Comparison of ENCODE assay signal across 8 cellular contexts in the genomic region with DNA sequence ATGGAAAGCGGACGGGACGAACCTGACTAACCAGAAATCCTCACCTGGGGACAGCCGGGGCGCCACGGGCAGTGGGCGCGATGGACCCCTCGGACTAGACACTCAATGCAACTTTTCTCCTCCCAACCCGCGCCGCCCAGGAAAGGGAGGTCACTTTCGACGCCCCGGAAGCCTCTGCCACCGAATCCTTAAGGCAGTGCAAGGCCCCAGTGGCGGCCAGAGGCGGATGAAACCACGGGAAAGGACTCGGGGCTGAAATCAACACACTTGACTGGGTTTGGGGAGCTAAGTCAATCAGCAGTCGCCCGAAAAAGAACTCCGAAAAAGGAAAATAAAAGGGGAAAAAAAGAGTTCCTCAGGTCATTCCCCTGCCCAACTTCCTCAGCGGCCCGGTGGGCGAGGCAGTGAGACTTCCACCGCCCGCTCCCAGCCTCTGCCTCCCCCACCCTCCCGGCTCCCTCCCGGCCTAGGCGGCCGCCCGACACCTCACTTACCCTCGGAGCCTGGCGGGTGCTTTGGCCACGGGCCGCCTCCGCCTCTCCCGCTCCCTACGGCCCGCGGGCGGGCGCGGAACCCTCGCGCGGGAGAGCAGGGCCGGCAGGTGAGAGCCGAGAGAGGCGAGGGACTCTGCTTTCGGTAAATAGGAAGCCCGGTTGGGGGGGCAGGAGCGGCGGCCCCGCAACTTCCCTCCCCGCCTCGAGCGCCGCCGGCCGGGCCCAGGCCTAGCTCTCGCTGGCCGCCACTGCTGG. TPM values are rescaled to one million over a fixed set of nuclear protein-coding genes. Genes with fewer than 3 reads are reported as not detected.
DNase-seq lines count a peak whose midpoint lies in the region; TF ChIP-seq lines count a peak whose summit lies in the region.

No MANE protein-coding gene starts in this region.

- no peaks in the 10 kb centered on the region for H4K20me1 ChIP-seq in GM23248 (ENCODE audit: insufficient read depth)

- H3K27me3 Mint-ChIP-seq in activated CD4-positive, alpha-beta memory T cell treated with anti-CD3 and anti-CD28 coated beads for 36 hours: no peaks in the 10 kb centered on the region

- peaks cover 15% of the 10 kb centered on the region for H3K36me3 ChIP-seq in GM23248 (ENCODE audit: low read depth)
- H3K36me3 ChIP-seq in effector memory CD4-positive, alpha-beta T cell (ENCODE audit: control insufficient read depth, insufficient read depth, low read length): peaks cover 13% of the 10 kb centered on the region

- DNase-seq in GM12865 (ENCODE audit: low read depth) (peak; percentile 64), GM23248 (peak; percentile 86), Kasumi-1 (lab: John Stamatoyannopoulos, UW) (peak; percentile 64 to 77), mesenteric fat pad (ENCODE audit: low spot score) (peak; percentile 90), NCI-H526 treated with DMSO at 0.1 percent for 48 hours (lab: John Stamatoyannopoulos, UW) (no peak)
- DNase-seq in activated CD4-positive, alpha-beta memory T cell treated with anti-CD3 and anti-CD28 coated beads for 36 hours: peak; percentile 70
- peak; percentile 14 to 38 (median 31) for DNase-seq in effector memory CD4-positive, alpha-beta T cell
- DNase-seq in stimulated activated naive CD4-positive, alpha-beta T cell treated with Interleukin-2 at 50 U/mL for 16 hours (lab: John Stamatoyannopoulos, UW): peak; percentile 45

- 1% methylated on average over 44 to 63 of the region's 64 CpGs for WGBS in GM23248 (ENCODE audit: low coverage in 1 of 2, low lambda C conversion rate in 2 of 2, missing lambda C conversion rate in 2 of 2), 2 experiments

- H2AFZ ChIP-seq in GM23248: peak overlapping the region; percentile 62

- peak overlapping the region; percentile 92 for H3K4me2 ChIP-seq in GM23248 (ENCODE audit: unreplicated experiment)

- peaks cover 91% of the 10 kb centered on the region for H3K79me2 ChIP-seq in GM23248 (ENCODE audit: insufficient read depth)

- peaks cover 31% of the 10 kb centered on the region for H3K4me1 ChIP-seq in GM23248 (ENCODE audit: insufficient read depth)
- H3K4me1 ChIP-seq in effector memory CD4-positive, alpha-beta T cell (ENCODE audit: control insufficient read depth, insufficient read depth, low read length, poor library complexity, severe bottlenecking): peaks cover 29% of the 10 kb centered on the region

- POLR2A ChIA-PET in activated CD4-positive, alpha-beta memory T cell treated with anti-CD3 and anti-CD28 coated beads for 36 hours (lab: Charles Lee): interaction anchor here (3.3 kb wide), 1 partner anchor 120 kb away, joined by 13 read pairs; no protein-coding TSS in a partner anchor

- H3K9me2 ChIP-seq in GM23248 (ENCODE audit: insufficient read depth): no peaks in the 10 kb centered on the region

- peak overlapping the region; percentile 86 for H3K4me3 Mint-ChIP-seq in activated CD4-positive, alpha-beta memory T cell treated with anti-CD3 and anti-CD28 coated beads for 36 hours

- CTCF ChIA-PET in activated CD4-positive, alpha-beta memory T cell treated with anti-CD3 and anti-CD28 coated beads for 36 hours (lab: Charles Lee): interaction anchor here (3.0 kb wide), 1 partner anchor 121 kb away, joined by 15 read pairs; no protein-coding TSS in a partner anchor

- intact Hi-C loops in activated CD4-positive, alpha-beta memory T cell treated with anti-CD3 and anti-CD28 coated beads for 36 hours (cut with micrococcal nuclease): loop anchor here (1.0 to 5.0 kb wide), 4 partner anchors 14 to 191 kb away; no protein-coding TSS in a partner anchor

- no peaks in the 10 kb centered on the region for H3K27me3 ChIP-seq in GM23248 (replicated peaks; ENCODE audit: insufficient read depth)
- no peaks in the 10 kb centered on the region for H3K27me3 ChIP-seq in effector memory CD4-positive, alpha-beta T cell (replicated peaks; ENCODE audit: control insufficient read depth, insufficient read depth, low read length, poor library complexity, severe bottlenecking)

- in situ Hi-C loops in GM23248 (cut with MboI): no loop called here

- H3K4me3 ChIP-seq in GM12865 (ENCODE audit: low read depth, low read length) (peak overlapping the region; percentile 67), GM23248 (peak overlapping the region; percentile 92)
- peak overlapping the region; percentile 97 for H3K4me3 ChIP-seq in effector memory CD4-positive, alpha-beta T cell (ENCODE audit: insufficient read depth, low read depth, low read length, poor library complexity, severe bottlenecking)

- TF ChIP-seq CTCF in GM12865 (IDR thresholded peaks at IDR 0.05; ENCODE audit: insufficient read depth, low read depth, low read length, missing control alignments): no peak

- H3K36me3 Mint-ChIP-seq in activated CD4-positive, alpha-beta memory T cell treated with anti-CD3 and anti-CD28 coated beads for 36 hours: peaks cover 30% of the 10 kb centered on the region

- peak overlapping the region; percentile 86 for H3K27ac Mint-ChIP-seq in activated CD4-positive, alpha-beta memory T cell treated with anti-CD3 and anti-CD28 coated beads for 36 hours

- peak overlapping the region; percentile 87 for H3K27ac ChIP-seq in GM23248
- peak overlapping the region; percentile 92 for H3K27ac ChIP-seq in effector memory CD4-positive, alpha-beta T cell (ENCODE audit: insufficient read depth, low read length, poor library complexity, severe bottlenecking)

- H3K9ac ChIP-seq in GM23248: peak overlapping the region; percentile 96

- no peaks in the 10 kb centered on the region for H3F3A ChIP-seq in GM23248 (ENCODE audit: insufficient read depth)

- H3K9me3 ChIP-seq in GM23248 (ENCODE audit: low read depth): no peaks in the 10 kb centered on the region
- no peaks in the 10 kb centered on the region for H3K9me3 ChIP-seq in effector memory CD4-positive, alpha-beta T cell (ENCODE audit: control insufficient read depth, low read length)

- H3K4me1 Mint-ChIP-seq in activated CD4-positive, alpha-beta memory T cell treated with anti-CD3 and anti-CD28 coated beads for 36 hours (ENCODE audit: low read depth): peaks cover 65% of the 10 kb centered on the region

- no peaks in the 10 kb centered on the region for H3K9me3 Mint-ChIP-seq in activated CD4-positive, alpha-beta memory T cell treated with anti-CD3 and anti-CD28 coated beads for 36 hours

RNA-seq across cellular contexts. Expression of a gene that starts 0.5 kb away (rescaled TPM):
- total RNA-seq in GM23248 (2014; rRNA removed; shearing (Covaris generic)): 28.1 and 28.3 TPM in 2 replicates
- 15.5 and 17.1 TPM in 2 replicates for polyA plus RNA-seq in GM23248 (2016; fragmentation: Nextera tagmentation; extraction: Ambion mirVana)
- total RNA-seq in activated CD4-positive, alpha-beta memory T cell treated with anti-CD3 and anti-CD28 coated beads for 36 hours: 10 to 100 TPM; 43.6 to 44.6 TPM
- total RNA-seq in mesenteric fat pad: 34.2 TPM
